Comparison of ENCODE assay signal across 19 cellular contexts in genomic region chrX:110061138-110061537, GRCh38. TPM values are rescaled to one million over a fixed set of nuclear protein-coding genes. Genes with fewer than 3 reads are reported as not detected.
DNase-seq lines count a peak whose midpoint lies in the region; ATAC-seq, FAIRE-seq and TF ChIP-seq lines count a peak whose summit lies in the region.
"Had no signal": no experiment of that assay in that cellular context is flagged by ENCODE, and none has a peak within 500 bp of the region (broad histone marks: within the 10 kb centered on the region; RNA-seq: fewer than 3 reads in every experiment).

No MANE protein-coding gene starts in this region.

- H3K9me2 ChIP-seq in MM.1S (replicated peaks; ENCODE audit: insufficient read depth, low read length), result no peaks in the 10 kb centered on the region

- H3K9me3 ChIP-seq in heart left ventricle (no peaks in the 10 kb centered on the region), astrocyte (ENCODE audit: insufficient read depth, low read depth, low read length) (no peaks in the 10 kb centered on the region), testis (no peaks in the 10 kb centered on the region), MM.1S (replicated peaks; ENCODE audit: insufficient read depth, low read length) (no peaks in the 10 kb centered on the region)
- H3K9me3 ChIP-seq: BLaER1 had no signal

- H3F3A ChIP-seq in MM.1S (ENCODE audit: insufficient read depth, low read length), result peaks cover 12% of the 10 kb centered on the region

- intact Hi-C loops in heart left ventricle (cut with DNase I) (no loop called here), cardiac septum (cut with DNase I) (no loop called here), testis (cut with DNase I; ENCODE audit: low total_unique reads) (no loop called here)

- H3K27ac ChIP-seq in heart left ventricle (peak overlapping the region in 10 of 12 donors; percentile 7 to 68 (median 23)), astrocyte (ENCODE audit: low read depth, low read length) (no peak overlapping the region), testis (no peak overlapping the region), MM.1S (ENCODE audit: low read length) (no peak overlapping the region)
- H3K27ac ChIP-seq: BLaER1, GM23248, PC-9 had no signal

- H2AFZ ChIP-seq in astrocyte (ENCODE audit: low read depth, low read length) (no peak overlapping the region), MM.1S (ENCODE audit: low read length) (no peak overlapping the region)
- H2AFZ ChIP-seq: GM23248, PC-9 had no signal

- no peaks in the 10 kb centered on the region for H3K4me1 Mint-ChIP-seq in astrocyte (ENCODE audit: low read depth, unreplicated experiment)

- no peak for TF ChIP-seq POLR2A in heart left ventricle (IDR thresholded peaks at IDR 0.05)
- no peak for TF ChIP-seq POLR2A in testis (IDR thresholded peaks at IDR 0.05)

- H3K27ac Mint-ChIP-seq in astrocyte (ENCODE audit: unreplicated experiment), result no peak overlapping the region

- H3K4me2 ChIP-seq in astrocyte (ENCODE audit: low read length) (no peak overlapping the region), MM.1S (ENCODE audit: low read depth, low read length) (no peak overlapping the region)
- H3K4me2 ChIP-seq: BLaER1, PC-9 had no signal

- H3K4me1 ChIP-seq in heart left ventricle (peaks cover 0 to 15% (median 0%) of the 10 kb centered on the region in 12 donors), astrocyte (ENCODE audit: insufficient read depth, low read length) (no peaks in the 10 kb centered on the region), testis (no peaks in the 10 kb centered on the region), MM.1S (ENCODE audit: low read length) (peaks cover 48% of the 10 kb centered on the region)

- no peak overlapping the region for H3K4me3 ChIP-seq in heart left ventricle
- no peak overlapping the region for H3K4me3 ChIP-seq in astrocyte (ENCODE audit: insufficient read depth, low read depth, low read length)
- no peak overlapping the region for H3K4me3 ChIP-seq in testis
- H3K4me3 ChIP-seq in MM.1S (ENCODE audit: low read length), result no peak overlapping the region
- H3K4me3 ChIP-seq: BLaER1, GM23248, PC-9 had no signal

- H3K9ac ChIP-seq in astrocyte (ENCODE audit: low read length) (no peak overlapping the region), MM.1S (ENCODE audit: low read length) (no peak overlapping the region)
- H3K9ac ChIP-seq: BLaER1, GM23248 had no signal

- H4K20me1 ChIP-seq in astrocyte (ENCODE audit: insufficient read depth, low read length) (no peaks in the 10 kb centered on the region), MM.1S (ENCODE audit: insufficient read depth, low read length) (no peaks in the 10 kb centered on the region)

- H3K36me3 Mint-ChIP-seq in astrocyte (ENCODE audit: low read depth, unreplicated experiment), result no peaks in the 10 kb centered on the region

- DNase-seq in heart left ventricle, result no peak
- DNase-seq in cardiac septum (ENCODE audit: low spot score), result no peak
- no peak for DNase-seq in astrocyte (ENCODE audit: low read depth)
- DNase-seq in foreskin melanocyte, result peak; percentile 38
- peak; percentile 25 for DNase-seq in testis
- DNase-seq in MM.1S, result no peak
- DNase-seq in activated CD8-positive, alpha-beta memory T cell treated with anti-CD3 and anti-CD28 coated beads for 24 hours, result no peak
- DNase-seq in SW 1271 (lab: John Stamatoyannopoulos, UW), result no peak
- DNase-seq: 8988T, GF-D8, GM23248, HCEC 1CT, NCI-H1436, NCI-H2029, NCI-H2171, NCI-H82, PC-9 had no signal

- TF ChIP-seq CTCF in heart left ventricle (IDR thresholded peaks at IDR 0.05) (no peak), astrocyte (IDR thresholded peaks at IDR 0.05; ENCODE audit: insufficient read depth, low read depth, low read length) (no peak), testis (IDR thresholded peaks at IDR 0.05) (no peak), MM.1S (IDR thresholded peaks at IDR 0.05; ENCODE audit: low read length) (no peak)

- peak; percentile 40 to 63 (median 54) for ATAC-seq in heart left ventricle

- H3K79me2 ChIP-seq in astrocyte (ENCODE audit: insufficient read depth, low read length), result no peaks in the 10 kb centered on the region
- peaks cover 49% of the 10 kb centered on the region for H3K79me2 ChIP-seq in MM.1S (ENCODE audit: low read length)

- H3K4me3 Mint-ChIP-seq in astrocyte (ENCODE audit: unreplicated experiment), result no peak overlapping the region

- H3K27me3 ChIP-seq in heart left ventricle (no peaks in the 10 kb centered on the region), astrocyte (ENCODE audit: insufficient read depth, low read length) (no peaks in the 10 kb centered on the region), testis (no peaks in the 10 kb centered on the region), MM.1S (replicated peaks; ENCODE audit: insufficient read depth, low read length) (no peaks in the 10 kb centered on the region)

- H3K36me3 ChIP-seq in heart left ventricle (no peaks in the 10 kb centered on the region), astrocyte (ENCODE audit: insufficient read depth, low read length) (no peaks in the 10 kb centered on the region), testis (ENCODE audit: low read depth, missing control alignments) (no peaks in the 10 kb centered on the region), MM.1S (replicated peaks; ENCODE audit: insufficient read depth, low read length) (no peaks in the 10 kb centered on the region)
- H3K36me3 ChIP-seq: BLaER1 had no signal

- H3K9me3 Mint-ChIP-seq in astrocyte (ENCODE audit: unreplicated experiment), result no peaks in the 10 kb centered on the region

- no peaks in the 10 kb centered on the region for H3K27me3 Mint-ChIP-seq in astrocyte (ENCODE audit: low read depth, unreplicated experiment)

- peak; percentile 64 for FAIRE-seq in astrocyte (lab: Jason Lieb, UNC)
- FAIRE-seq: GM18507 had no signal

RNA-seq across cellular contexts. Expression of gene TMEM164, which starts 58.2 kb away (rescaled TPM):
- total RNA-seq in heart left ventricle (10 to 100 TPM; 37.6 to 94.7 (median 50.3) TPM), cardiac septum (39.9 TPM), astrocyte (17.3 and 17.6 TPM in 2 replicates), testis (10 to 100 TPM in 1 of 2 donors, 1 to 10 TPM in 1; 8.1 to 13.9 TPM)
- polyA plus RNA-seq in heart left ventricle (100 to 1,000 TPM in 1 of 2 donors, 10 to 100 TPM in 1; 14.4 to 117 TPM), testis (ENCODE audit: insufficient read depth, low read depth, low replicate concordance) (7.9 TPM)

Comparison
In these comparisons a context has a peak if more than half of its experiments do, and no peak if none do; other contexts are left out.
1. DNase-seq: peak in foreskin melanocyte (single experiment) and testis (single experiment); none in heart left ventricle (0 of 5), cardiac septum (single experiment), astrocyte (single experiment), MM.1S (single experiment), activated CD8-positive, alpha-beta memory T cell treated with anti-CD3 and anti-CD28 coated beads for 24 hours (single experiment) and SW 1271 (0 of 2).
2. H3K27ac ChIP-seq: peak in heart left ventricle (10 of 12); none in astrocyte (single experiment), testis (0 of 2) and MM.1S (single experiment).